Comparison of ENCODE assay signal across 2 cellular contexts in genomic region chr2:238846503-238847431, GRCh38.
TF ChIP-seq lines count a peak whose summit lies in the region.

No MANE protein-coding gene starts in this region.

TF ChIP-seq in endothelial cell of umbilical vein, 7 proteins besides CTCF, POLR2A, EP300 and RAD21:
- TF ChIP-seq EZH2 (IDR thresholded peaks at IDR 0.05; ENCODE audit: borderline replicate concordance, low read depth, low read length, severe bottlenecking) (peak; percentile 68), MYC (IDR thresholded peaks at IDR 0.05; ENCODE audit: low read depth, low read length) (no peak)
TF ChIP-seq in endothelial cell of umbilical vein: peak in this region for 1.

TF ChIP-seq in HepG2, 621 proteins besides CTCF, POLR2A, EP300 and RAD21:
- no peak for TF ChIP-seq AFF4 (CRISPR knock-in tag; IDR thresholded peaks at IDR 0.05)
- 0 out of 2 replicates have a peak, but pooled peaks have one; percentile 14 for TF ChIP-seq ZFP91 (CRISPR knock-in tag; IDR thresholded peaks at IDR 0.05; ENCODE audit: borderline replicate concordance)
